Comparison of ENCODE assay signal across 17 cellular contexts in genomic region chr18:49726564-49726963, GRCh38.
DNase-seq lines count a peak whose midpoint lies in the region; ATAC-seq and TF ChIP-seq lines count a peak whose summit lies in the region.
"Had no signal": no experiment of that assay in that cellular context is flagged by ENCODE, and none has a peak within 500 bp of the region (broad histone marks: within the 10 kb centered on the region; RNA-seq: fewer than 3 reads in every experiment).

No MANE protein-coding gene starts in this region.

- H3K27me3 ChIP-seq in AG04450 (ENCODE audit: control insufficient read depth, insufficient read depth, low read length) = no peaks in the 10 kb centered on the region
- H3K27me3 ChIP-seq in RWPE2 (ENCODE audit: insufficient read depth, poor library complexity, severe bottlenecking) = no peaks in the 10 kb centered on the region
- H3K27me3 ChIP-seq in neuronal stem cell (ENCODE audit: control insufficient read depth in 3 of 3, insufficient read depth in 3 of 3, low read depth in 1 of 3, low read length in 3 of 3) = no peaks in the 10 kb centered on the region

- POLR2A ChIA-PET in AG04450 (lab: Yijun Ruan, JAX) = no interaction called here

- H3K4me1 ChIP-seq in RWPE2 (ENCODE audit: insufficient read depth, poor library complexity, severe bottlenecking) = peaks cover 20% of the 10 kb centered on the region
- H3K4me1 ChIP-seq in neuronal stem cell (ENCODE audit: control insufficient read depth in 2 of 2, insufficient read depth in 1 of 2, low read depth in 1 of 2, low read length in 2 of 2) = peaks cover 15 to 17% of the 10 kb centered on the region in 2 donors
- H3K4me1 ChIP-seq: psoas muscle had no signal

- peak overlapping the region; percentile 62 for H3K18ac ChIP-seq in neuronal stem cell (ENCODE audit: low read length)

- H3K4me2 ChIP-seq in neuronal stem cell (ENCODE audit: insufficient read depth, low read length, poor library complexity, severe bottlenecking) = no peak overlapping the region

- no peak overlapping the region for H2BK12ac ChIP-seq in neuronal stem cell (ENCODE audit: low read length)

- peaks cover 8% of the 10 kb centered on the region for H3K4me1 Mint-ChIP-seq in activated T-cell treated with anti-CD3 and anti-CD28 coated beads, Interleukin-2, amount 50 U/mL, for 4 hours (ENCODE audit: low read depth)

- CTCF ChIA-PET in AG04450 (lab: Charles Lee) = interaction anchor here (0.6 to 1.6 kb wide), 6 partner anchors 9 to 167 kb away, joined by 3 to 5 read pairs (median 3); no protein-coding TSS in a partner anchor

- no peaks in the 10 kb centered on the region for H3K9me3 Mint-ChIP-seq in activated T-cell treated with anti-CD3 and anti-CD28 coated beads, Interleukin-2, amount 50 U/mL, for 4 hours

- no peak overlapping the region for H3K9ac ChIP-seq in neuronal stem cell (ENCODE audit: low read depth, low read length, poor library complexity)

- no peak overlapping the region for H4K8ac ChIP-seq in neuronal stem cell (ENCODE audit: low read depth, low read length)

- H2AK5ac ChIP-seq in neuronal stem cell (ENCODE audit: low read depth, low read length) = no peak overlapping the region

- H3K36me3 Mint-ChIP-seq in activated T-cell treated with anti-CD3 and anti-CD28 coated beads, Interleukin-2, amount 50 U/mL, for 4 hours (ENCODE audit: insufficient read depth) = no peaks in the 10 kb centered on the region

- no peak overlapping the region for H3K4me3 Mint-ChIP-seq in activated T-cell treated with anti-CD3 and anti-CD28 coated beads, Interleukin-2, amount 50 U/mL, for 4 hours

- H3K4me3 ChIP-seq in AG04450 (ENCODE audit: low read depth, low read length) = no peak overlapping the region
- no peak overlapping the region for H3K4me3 ChIP-seq in RWPE2 (ENCODE audit: severe bottlenecking)
- no peak overlapping the region for H3K4me3 ChIP-seq in neuronal stem cell (ENCODE audit: low read length in 2 of 2)
- H3K4me3 ChIP-seq: psoas muscle had no signal

- no peak for TF ChIP-seq CTCF in AG04450 (IDR thresholded peaks at IDR 0.05; ENCODE audit: low read depth, low read length)
- no peak for TF ChIP-seq CTCF in RWPE2 (IDR thresholded peaks at IDR 0.05; ENCODE audit: poor library complexity, severe bottlenecking)

- H3K9me3 ChIP-seq in AG04450 (ENCODE audit: control insufficient read depth, insufficient read depth, low read length) (no peaks in the 10 kb centered on the region), RWPE2 (ENCODE audit: severe bottlenecking) (no peaks in the 10 kb centered on the region), neuronal stem cell (replicated peaks in 1 of 2; ENCODE audit: control insufficient read depth in 2 of 2, insufficient read depth in 1 of 2, low read depth in 1 of 2, low read length in 2 of 2) (peaks cover 0 to 4% of the 10 kb centered on the region in 2 donors)
- H3K9me3 ChIP-seq: psoas muscle had no signal

- no peak for DNase-seq in AG04450 (ENCODE audit: low read depth, low spot score)
- DNase-seq in RWPE2 (ENCODE audit: low spot score) = no peak
- DNase-seq in fibroblast of gingiva (ENCODE audit: low read depth) = peak; percentile 69
- DNase-seq in neuronal stem cell (ENCODE audit: low spot score) = no peak
- DNase-seq in NCI-H748 (lab: John Stamatoyannopoulos, UW; ENCODE audit: unreplicated experiment) = no peak
- DNase-seq in iPS-NIHi11 (ENCODE audit: low spot score) = no peak
- DNase-seq in activated CD4-positive, CD25-positive, alpha-beta regulatory T cell (lab: John Stamatoyannopoulos, UW) = no peak
- no peak for DNase-seq in activated T-cell treated with anti-CD3 and anti-CD28 coated beads, Interleukin-2, amount 50 U/mL, for 4 hours
- DNase-seq: activated CD8-positive, alpha-beta memory T cell treated with anti-CD3 and anti-CD28 coated beads for 24 hours; activated effector memory CD4-positive, alpha-beta T cell treated with anti-CD3 and anti-CD28 coated beads, Interleukin-2, amount 50 U/mL, for 16 hours; COR-L47; NCI-H1048; NCI-H2171 treated with DMSO at 0.1 percent for 48 hours; NK-92 treated with Interleukin-12 subunit alpha and Interleukin-12 subunit beta, amount 100 ng/mL, for 24 hours; SHP77; stimulated activated CD4-positive, alpha-beta T cell treated with anti-CD3 and anti-CD28 coated beads, Interleukin-2, amount 100 ng/mL, for 48 hours had no signal

- no peak overlapping the region for H3K14ac ChIP-seq in neuronal stem cell (ENCODE audit: low read length)

- H2BK15ac ChIP-seq in neuronal stem cell (ENCODE audit: low read length) = no peak overlapping the region

- no peak overlapping the region for H2BK120ac ChIP-seq in neuronal stem cell (ENCODE audit: low read depth, low read length)

- no peak overlapping the region for H2BK5ac ChIP-seq in neuronal stem cell (ENCODE audit: low read length)

- no peak overlapping the region for H3K23ac ChIP-seq in neuronal stem cell (ENCODE audit: low read depth, low read length, poor library complexity)

- H3K79me1 ChIP-seq in neuronal stem cell (ENCODE audit: low read depth, low read length) = no peaks in the 10 kb centered on the region

- H3K27ac ChIP-seq in AG04450 (ENCODE audit: low read depth, low read length) (peak overlapping the region; percentile 97), RWPE2 (ENCODE audit: poor library complexity, severe bottlenecking) (peak overlapping the region; percentile 28), neuronal stem cell (replicated peaks; ENCODE audit: low read length) (peak overlapping the region; percentile 94)
- H3K27ac ChIP-seq: psoas muscle had no signal

- H3K27me3 Mint-ChIP-seq in activated T-cell treated with anti-CD3 and anti-CD28 coated beads, Interleukin-2, amount 50 U/mL, for 4 hours (ENCODE audit: low read depth) = peaks cover 19% of the 10 kb centered on the region

- peak overlapping the region; percentile 12 for H4K91ac ChIP-seq in neuronal stem cell (ENCODE audit: low read depth, low read length, poor library complexity)

- peak overlapping the region; percentile 70 for H2AFZ ChIP-seq in neuronal stem cell (ENCODE audit: low read length)

- no CpG with 5 or more reads among the region's 5 CpGs for WGBS in neuronal stem cell (ENCODE audit: extremely low coverage in 2 of 2, insufficient read length in 2 of 2, insufficient replicate concordance in 1 of 2), 2 donors

- H3K36me3 ChIP-seq in RWPE2 (ENCODE audit: low read depth) (no peaks in the 10 kb centered on the region), neuronal stem cell (replicated peaks in 1 of 2; ENCODE audit: control insufficient read depth in 2 of 2, insufficient read depth in 2 of 2, low read length in 2 of 2) (no peaks in the 10 kb centered on the region)

- no peak overlapping the region for H3K4ac ChIP-seq in neuronal stem cell (ENCODE audit: low read length)

- no peak for ATAC-seq in RWPE2 (ENCODE audit: low read depth)
- ATAC-seq in activated T-cell treated with anti-CD3 and anti-CD28 coated beads, Interleukin-2, amount 50 U/mL, for 4 hours = no peak

Comparison
In these comparisons a context has a peak if more than half of its experiments do, and no peak if none do; other contexts are left out.
1. H3K27ac ChIP-seq: peak in every context shown above with its lines; median percentile 97 in AG04450; 94 in neuronal stem cell; 28 in RWPE2.